Comparison of ENCODE assay signal across 1 cellular context in the genomic region with DNA sequence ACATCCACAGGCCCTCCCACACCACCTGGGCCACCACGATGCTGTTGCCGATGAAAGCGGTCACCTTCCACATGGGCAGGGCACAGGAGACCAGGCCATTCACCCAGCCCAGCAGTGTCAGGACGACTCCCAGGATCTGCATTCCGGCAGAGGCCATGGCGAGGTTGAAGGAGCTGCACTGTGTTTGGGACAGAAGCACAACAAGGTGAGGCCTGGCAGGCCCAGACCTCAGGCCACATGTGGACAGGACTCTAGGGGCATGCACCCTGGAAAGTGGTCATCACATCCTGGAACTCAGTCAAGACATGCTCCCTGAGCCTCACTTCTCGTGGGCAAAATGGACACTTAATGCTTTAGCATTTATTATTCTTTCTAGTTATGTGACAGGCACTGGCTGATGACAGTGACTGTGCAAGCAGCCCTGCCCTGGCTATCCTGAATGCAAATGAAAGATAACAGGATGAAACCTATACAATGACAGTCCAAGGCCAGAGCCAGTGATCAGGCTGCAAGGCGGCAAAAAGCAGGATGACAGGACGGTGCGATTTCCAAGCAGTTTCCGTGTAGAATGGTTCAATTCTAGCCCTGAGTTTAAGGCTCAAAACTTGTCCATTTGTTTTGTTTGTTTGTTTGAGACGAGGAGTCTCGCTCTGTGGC.
TF ChIP-seq lines count a peak whose summit lies in the region.

No MANE protein-coding gene starts in this region.

TF ChIP-seq in HepG2, 621 proteins besides CTCF, POLR2A, EP300 and RAD21:
- TF ChIP-seq NCOR1 (IDR thresholded peaks at IDR 0.05; ENCODE audit: borderline replicate concordance, low read length) (no peak), ZNF160 (CRISPR knock-in tag; IDR thresholded peaks at IDR 0.05) (no peak), SAP130 (CRISPR knock-in tag; IDR thresholded peaks at IDR 0.05; ENCODE audit: low read depth) (peak; percentile 49; the same call in 1 of the 2 replicates), RFXANK (CRISPR knock-in tag; IDR thresholded peaks at IDR 0.05) (no peak), SP4 (CRISPR knock-in tag; IDR thresholded peaks at IDR 0.05) (0 out of 2 replicates have a peak, but pooled peaks have one; percentile 25), ZFY (CRISPR knock-in tag; IDR thresholded peaks at IDR 0.05) (0 out of 2 replicates have a peak, but pooled peaks have one; percentile 15), ISL2 (CRISPR knock-in tag; IDR thresholded peaks at IDR 0.05) (no peak), NR2F2 (IDR thresholded peaks at IDR 0.05; ENCODE audit: borderline replicate concordance, low read depth) (no peak), ZFX (CRISPR knock-in tag; IDR thresholded peaks at IDR 0.05; ENCODE audit: low read depth) (peak; percentile 54), ZNF703 (CRISPR knock-in tag; IDR thresholded peaks at IDR 0.05; ENCODE audit: borderline replicate concordance) (no peak), CHD2 (IDR thresholded peaks at IDR 0.05; ENCODE audit: low read depth, low read length) (no peak), ZKSCAN5 (CRISPR knock-in tag; IDR thresholded peaks at IDR 0.05) (no peak), ZNF121 (CRISPR knock-in tag; IDR thresholded peaks at IDR 0.05) (0 out of 2 replicates have a peak, but pooled peaks have one; percentile 35), SOX13 (IDR thresholded peaks at IDR 0.05) (no peak), SOX13 (CRISPR knock-in tag; conservative IDR thresholded peaks at IDR 0.05 in 1 of 2, IDR thresholded peaks at IDR 0.05 in 1 of 2) (peak in 1 of 2 experiments; percentile 31; a peak in 1 of 4 replicates)
- TF ChIP-seq, protein P1, sequence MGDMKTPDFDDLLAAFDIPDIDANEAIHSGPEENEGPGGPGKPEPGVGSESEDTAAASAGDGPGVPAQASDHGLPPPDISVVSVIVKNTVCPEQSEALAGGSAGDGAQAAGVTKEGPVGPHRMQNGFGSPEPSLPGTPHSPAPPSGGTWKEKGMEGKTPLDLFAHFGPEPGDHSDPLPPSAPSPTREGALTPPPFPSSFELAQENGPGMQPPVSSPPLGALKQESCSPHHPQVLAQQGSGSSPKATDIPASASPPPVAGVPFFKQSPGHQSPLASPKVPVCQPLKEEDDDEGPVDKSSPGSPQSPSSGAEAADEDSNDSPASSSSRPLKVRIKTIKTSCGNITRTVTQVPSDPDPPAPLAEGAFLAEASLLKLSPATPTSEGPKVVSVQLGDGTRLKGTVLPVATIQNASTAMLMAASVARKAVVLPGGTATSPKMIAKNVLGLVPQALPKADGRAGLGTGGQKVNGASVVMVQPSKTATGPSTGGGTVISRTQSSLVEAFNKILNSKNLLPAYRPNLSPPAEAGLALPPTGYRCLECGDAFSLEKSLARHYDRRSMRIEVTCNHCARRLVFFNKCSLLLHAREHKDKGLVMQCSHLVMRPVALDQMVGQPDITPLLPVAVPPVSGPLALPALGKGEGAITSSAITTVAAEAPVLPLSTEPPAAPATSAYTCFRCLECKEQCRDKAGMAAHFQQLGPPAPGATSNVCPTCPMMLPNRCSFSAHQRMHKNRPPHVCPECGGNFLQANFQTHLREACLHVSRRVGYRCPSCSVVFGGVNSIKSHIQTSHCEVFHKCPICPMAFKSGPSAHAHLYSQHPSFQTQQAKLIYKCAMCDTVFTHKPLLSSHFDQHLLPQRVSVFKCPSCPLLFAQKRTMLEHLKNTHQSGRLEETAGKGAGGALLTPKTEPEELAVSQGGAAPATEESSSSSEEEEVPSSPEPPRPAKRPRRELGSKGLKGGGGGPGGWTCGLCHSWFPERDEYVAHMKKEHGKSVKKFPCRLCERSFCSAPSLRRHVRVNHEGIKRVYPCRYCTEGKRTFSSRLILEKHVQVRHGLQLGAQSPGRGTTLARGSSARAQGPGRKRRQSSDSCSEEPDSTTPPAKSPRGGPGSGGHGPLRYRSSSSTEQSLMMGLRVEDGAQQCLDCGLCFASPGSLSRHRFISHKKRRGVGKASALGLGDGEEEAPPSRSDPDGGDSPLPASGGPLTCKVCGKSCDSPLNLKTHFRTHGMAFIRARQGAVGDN (CRISPR knock-in tag; IDR thresholded peaks at IDR 0.05) = peak; percentile 54
- TF ChIP-seq, protein P2, sequence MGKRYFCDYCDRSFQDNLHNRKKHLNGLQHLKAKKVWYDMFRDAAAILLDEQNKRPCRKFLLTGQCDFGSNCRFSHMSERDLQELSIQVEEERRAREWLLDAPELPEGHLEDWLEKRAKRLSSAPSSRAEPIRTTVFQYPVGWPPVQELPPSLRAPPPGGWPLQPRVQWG (CRISPR knock-in tag; IDR thresholded peaks at IDR 0.05; ENCODE audit: borderline replicate concordance, low read depth) = no peak
- TF ChIP-seq, protein P3, sequence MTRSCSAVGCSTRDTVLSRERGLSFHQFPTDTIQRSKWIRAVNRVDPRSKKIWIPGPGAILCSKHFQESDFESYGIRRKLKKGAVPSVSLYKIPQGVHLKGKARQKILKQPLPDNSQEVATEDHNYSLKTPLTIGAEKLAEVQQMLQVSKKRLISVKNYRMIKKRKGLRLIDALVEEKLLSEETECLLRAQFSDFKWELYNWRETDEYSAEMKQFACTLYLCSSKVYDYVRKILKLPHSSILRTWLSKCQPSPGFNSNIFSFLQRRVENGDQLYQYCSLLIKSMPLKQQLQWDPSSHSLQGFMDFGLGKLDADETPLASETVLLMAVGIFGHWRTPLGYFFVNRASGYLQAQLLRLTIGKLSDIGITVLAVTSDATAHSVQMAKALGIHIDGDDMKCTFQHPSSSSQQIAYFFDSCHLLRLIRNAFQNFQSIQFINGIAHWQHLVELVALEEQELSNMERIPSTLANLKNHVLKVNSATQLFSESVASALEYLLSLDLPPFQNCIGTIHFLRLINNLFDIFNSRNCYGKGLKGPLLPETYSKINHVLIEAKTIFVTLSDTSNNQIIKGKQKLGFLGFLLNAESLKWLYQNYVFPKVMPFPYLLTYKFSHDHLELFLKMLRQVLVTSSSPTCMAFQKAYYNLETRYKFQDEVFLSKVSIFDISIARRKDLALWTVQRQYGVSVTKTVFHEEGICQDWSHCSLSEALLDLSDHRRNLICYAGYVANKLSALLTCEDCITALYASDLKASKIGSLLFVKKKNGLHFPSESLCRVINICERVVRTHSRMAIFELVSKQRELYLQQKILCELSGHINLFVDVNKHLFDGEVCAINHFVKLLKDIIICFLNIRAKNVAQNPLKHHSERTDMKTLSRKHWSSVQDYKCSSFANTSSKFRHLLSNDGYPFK (CRISPR knock-in tag; IDR thresholded peaks at IDR 0.05; ENCODE audit: borderline replicate concordance) = no peak
- TF ChIP-seq, protein P4, sequence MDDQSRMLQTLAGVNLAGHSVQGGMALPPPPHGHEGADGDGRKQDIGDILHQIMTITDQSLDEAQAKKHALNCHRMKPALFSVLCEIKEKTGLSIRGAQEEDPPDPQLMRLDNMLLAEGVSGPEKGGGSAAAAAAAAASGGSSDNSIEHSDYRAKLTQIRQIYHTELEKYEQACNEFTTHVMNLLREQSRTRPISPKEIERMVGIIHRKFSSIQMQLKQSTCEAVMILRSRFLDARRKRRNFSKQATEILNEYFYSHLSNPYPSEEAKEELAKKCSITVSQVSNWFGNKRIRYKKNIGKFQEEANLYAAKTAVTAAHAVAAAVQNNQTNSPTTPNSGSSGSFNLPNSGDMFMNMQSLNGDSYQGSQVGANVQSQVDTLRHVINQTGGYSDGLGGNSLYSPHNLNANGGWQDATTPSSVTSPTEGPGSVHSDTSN (CRISPR knock-in tag; IDR thresholded peaks at IDR 0.05; ENCODE audit: borderline replicate concordance) = no peak
- TF ChIP-seq, protein P5, sequence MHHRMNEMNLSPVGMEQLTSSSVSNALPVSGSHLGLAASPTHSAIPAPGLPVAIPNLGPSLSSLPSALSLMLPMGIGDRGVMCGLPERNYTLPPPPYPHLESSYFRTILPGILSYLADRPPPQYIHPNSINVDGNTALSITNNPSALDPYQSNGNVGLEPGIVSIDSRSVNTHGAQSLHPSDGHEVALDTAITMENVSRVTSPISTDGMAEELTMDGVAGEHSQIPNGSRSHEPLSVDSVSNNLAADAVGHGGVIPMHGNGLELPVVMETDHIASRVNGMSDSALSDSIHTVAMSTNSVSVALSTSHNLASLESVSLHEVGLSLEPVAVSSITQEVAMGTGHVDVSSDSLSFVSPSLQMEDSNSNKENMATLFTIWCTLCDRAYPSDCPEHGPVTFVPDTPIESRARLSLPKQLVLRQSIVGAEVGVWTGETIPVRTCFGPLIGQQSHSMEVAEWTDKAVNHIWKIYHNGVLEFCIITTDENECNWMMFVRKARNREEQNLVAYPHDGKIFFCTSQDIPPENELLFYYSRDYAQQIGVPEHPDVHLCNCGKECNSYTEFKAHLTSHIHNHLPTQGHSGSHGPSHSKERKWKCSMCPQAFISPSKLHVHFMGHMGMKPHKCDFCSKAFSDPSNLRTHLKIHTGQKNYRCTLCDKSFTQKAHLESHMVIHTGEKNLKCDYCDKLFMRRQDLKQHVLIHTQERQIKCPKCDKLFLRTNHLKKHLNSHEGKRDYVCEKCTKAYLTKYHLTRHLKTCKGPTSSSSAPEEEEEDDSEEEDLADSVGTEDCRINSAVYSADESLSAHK (CRISPR knock-in tag; IDR thresholded peaks at IDR 0.05; ENCODE audit: borderline replicate concordance) = no peak
- TF ChIP-seq, protein P6, sequence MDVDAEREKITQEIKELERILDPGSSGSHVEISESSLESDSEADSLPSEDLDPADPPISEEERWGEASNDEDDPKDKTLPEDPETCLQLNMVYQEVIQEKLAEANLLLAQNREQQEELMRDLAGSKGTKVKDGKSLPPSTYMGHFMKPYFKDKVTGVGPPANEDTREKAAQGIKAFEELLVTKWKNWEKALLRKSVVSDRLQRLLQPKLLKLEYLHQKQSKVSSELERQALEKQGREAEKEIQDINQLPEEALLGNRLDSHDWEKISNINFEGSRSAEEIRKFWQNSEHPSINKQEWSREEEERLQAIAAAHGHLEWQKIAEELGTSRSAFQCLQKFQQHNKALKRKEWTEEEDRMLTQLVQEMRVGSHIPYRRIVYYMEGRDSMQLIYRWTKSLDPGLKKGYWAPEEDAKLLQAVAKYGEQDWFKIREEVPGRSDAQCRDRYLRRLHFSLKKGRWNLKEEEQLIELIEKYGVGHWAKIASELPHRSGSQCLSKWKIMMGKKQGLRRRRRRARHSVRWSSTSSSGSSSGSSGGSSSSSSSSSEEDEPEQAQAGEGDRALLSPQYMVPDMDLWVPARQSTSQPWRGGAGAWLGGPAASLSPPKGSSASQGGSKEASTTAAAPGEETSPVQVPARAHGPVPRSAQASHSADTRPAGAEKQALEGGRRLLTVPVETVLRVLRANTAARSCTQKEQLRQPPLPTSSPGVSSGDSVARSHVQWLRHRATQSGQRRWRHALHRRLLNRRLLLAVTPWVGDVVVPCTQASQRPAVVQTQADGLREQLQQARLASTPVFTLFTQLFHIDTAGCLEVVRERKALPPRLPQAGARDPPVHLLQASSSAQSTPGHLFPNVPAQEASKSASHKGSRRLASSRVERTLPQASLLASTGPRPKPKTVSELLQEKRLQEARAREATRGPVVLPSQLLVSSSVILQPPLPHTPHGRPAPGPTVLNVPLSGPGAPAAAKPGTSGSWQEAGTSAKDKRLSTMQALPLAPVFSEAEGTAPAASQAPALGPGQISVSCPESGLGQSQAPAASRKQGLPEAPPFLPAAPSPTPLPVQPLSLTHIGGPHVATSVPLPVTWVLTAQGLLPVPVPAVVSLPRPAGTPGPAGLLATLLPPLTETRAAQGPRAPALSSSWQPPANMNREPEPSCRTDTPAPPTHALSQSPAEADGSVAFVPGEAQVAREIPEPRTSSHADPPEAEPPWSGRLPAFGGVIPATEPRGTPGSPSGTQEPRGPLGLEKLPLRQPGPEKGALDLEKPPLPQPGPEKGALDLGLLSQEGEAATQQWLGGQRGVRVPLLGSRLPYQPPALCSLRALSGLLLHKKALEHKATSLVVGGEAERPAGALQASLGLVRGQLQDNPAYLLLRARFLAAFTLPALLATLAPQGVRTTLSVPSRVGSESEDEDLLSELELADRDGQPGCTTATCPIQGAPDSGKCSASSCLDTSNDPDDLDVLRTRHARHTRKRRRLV (CRISPR knock-in tag; IDR thresholded peaks at IDR 0.05) = no peak
- TF ChIP-seq, protein P7, sequence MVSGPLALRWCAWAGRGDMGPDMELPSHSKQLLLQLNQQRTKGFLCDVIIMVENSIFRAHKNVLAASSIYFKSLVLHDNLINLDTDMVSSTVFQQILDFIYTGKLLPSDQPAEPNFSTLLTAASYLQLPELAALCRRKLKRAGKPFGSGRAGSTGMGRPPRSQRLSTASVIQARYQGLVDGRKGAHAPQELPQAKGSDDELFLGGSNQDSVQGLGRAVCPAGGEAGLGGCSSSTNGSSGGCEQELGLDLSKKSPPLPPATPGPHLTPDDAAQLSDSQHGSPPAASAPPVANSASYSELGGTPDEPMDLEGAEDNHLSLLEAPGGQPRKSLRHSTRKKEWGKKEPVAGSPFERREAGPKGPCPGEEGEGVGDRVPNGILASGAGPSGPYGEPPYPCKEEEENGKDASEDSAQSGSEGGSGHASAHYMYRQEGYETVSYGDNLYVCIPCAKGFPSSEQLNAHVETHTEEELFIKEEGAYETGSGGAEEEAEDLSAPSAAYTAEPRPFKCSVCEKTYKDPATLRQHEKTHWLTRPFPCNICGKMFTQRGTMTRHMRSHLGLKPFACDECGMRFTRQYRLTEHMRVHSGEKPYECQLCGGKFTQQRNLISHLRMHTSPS (CRISPR knock-in tag; IDR thresholded peaks at IDR 0.05; ENCODE audit: low read depth) = 0 out of 2 replicates have a peak, but pooled peaks have one; percentile 23
- TF ChIP-seq, protein P8, sequence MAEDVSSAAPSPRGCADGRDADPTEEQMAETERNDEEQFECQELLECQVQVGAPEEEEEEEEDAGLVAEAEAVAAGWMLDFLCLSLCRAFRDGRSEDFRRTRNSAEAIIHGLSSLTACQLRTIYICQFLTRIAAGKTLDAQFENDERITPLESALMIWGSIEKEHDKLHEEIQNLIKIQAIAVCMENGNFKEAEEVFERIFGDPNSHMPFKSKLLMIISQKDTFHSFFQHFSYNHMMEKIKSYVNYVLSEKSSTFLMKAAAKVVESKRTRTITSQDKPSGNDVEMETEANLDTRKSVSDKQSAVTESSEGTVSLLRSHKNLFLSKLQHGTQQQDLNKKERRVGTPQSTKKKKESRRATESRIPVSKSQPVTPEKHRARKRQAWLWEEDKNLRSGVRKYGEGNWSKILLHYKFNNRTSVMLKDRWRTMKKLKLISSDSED (CRISPR knock-in tag; IDR thresholded peaks at IDR 0.05) = no peak
